27 cellular contexts compared by ENCODE assay signal in the genomic region with DNA sequence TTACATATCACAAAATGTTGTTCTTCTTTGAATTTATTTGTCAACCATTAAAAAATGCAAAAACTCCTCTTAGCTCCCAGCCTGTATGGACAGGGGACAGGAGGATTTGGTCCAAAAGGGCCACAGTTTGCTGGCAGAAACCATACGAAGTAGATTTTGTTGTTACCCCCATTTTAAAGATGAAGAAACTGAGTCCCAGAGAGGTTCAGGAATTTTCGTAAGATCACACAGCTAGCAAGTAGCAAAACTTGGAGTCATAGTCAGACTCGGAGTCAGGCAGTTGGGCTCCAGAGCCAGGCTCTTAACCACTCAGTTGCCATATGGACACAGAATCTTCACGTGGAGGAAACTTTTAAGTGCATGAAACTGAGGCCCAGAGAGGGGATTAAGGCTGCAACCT.
"Had no signal": no experiment of that assay in that cellular context is flagged by ENCODE, and none has a peak within 500 bp of the region (broad histone marks: within the 10 kb centered on the region; RNA-seq: fewer than 3 reads in every experiment).

No MANE protein-coding gene starts in this region.

- H3K27ac ChIP-seq: stomach, suprapubic skin, testis, thoracic aorta, thyroid gland, tibial artery, tibial nerve, transverse colon, upper lobe of left lung, upper lobe of right lung, uterus, vagina had no signal

- ATAC-seq: stimulated activated effector memory CD8-positive, alpha-beta T cell treated with anti-CD3 and anti-CD28 coated beads, Interleukin-12 subunit alpha, Interleukin-12 subunit beta, amount 100 ng/mL, for 72 hours; stimulated activated memory B cell treated with anti-CD40 and anti-IgM and Interleukin-4, amounts not matched to agents 10 μg/mL and 1 μg/mL and 100 μg/mL, for 72 hours; stimulated activated naive B cell treated with anti-CD40 and anti-IgM and Interleukin-4, amounts not matched to agents 10 μg/mL and 1 μg/mL and 100 μg/mL, for 72 hours; stimulated activated naive CD8-positive, alpha-beta T cell treated with anti-CD3 and anti-CD28 coated beads, Interleukin-15, amount 100 ng/mL, for 72 hours; stimulated activated naive CD8-positive, alpha-beta T cell treated with anti-CD3 and anti-CD28 coated beads, Interleukin-15, Interleukin-2, amounts not matched to agents 100 U/mL and 50 U/mL, for 24 hours; upper lobe of right lung had no signal

- H3K36me3 ChIP-seq: stomach, suprapubic skin, thoracic aorta, thyroid gland, tibial artery, tibial nerve, transverse colon, upper lobe of left lung, upper lobe of right lung, uterus, vagina had no signal

- FAIRE-seq: urothelium cell line had no signal

- H3K9me3 ChIP-seq: suprapubic skin, testis, thoracic aorta, thyroid gland, tibial artery, tibial nerve, transverse colon, upper lobe of left lung, upper lobe of right lung, uterus, vagina had no signal

- H3K27me3 ChIP-seq: testis, thyroid gland, vagina had no signal

- H3K4me3 ChIP-seq: stomach, suprapubic skin, testis, thoracic aorta, thyroid gland, tibial artery, tibial nerve, transverse colon, upper lobe of left lung, upper lobe of right lung, uterus, vagina had no signal

- DNase-seq: stimulated activated CD4-positive, alpha-beta T cell treated with anti-CD3 and anti-CD28 coated beads, Interleukin-2, amount 100 ng/mL, for 48 hours; stimulated activated CD4-positive, alpha-beta T cell treated with anti-CD3 and anti-CD28 coated beads, Interleukin-4, amount 100 ng/mL, for 1 hour; stimulated activated CD4-positive, alpha-beta T cell treated with anti-CD3 and anti-CD28 coated beads, Interleukin-4, amount 100 ng/mL, for 24 hours; stimulated activated CD4-positive, alpha-beta T cell treated with anti-CD3 and anti-CD28 coated beads, Interleukin-4, amount 100 ng/mL, for 4 hours; stimulated activated CD8-positive, alpha-beta memory T cell treated with anti-CD3 and anti-CD28 coated beads, Interleukin-4, amount 100 ng/mL, for 48 hours; stimulated activated naive B cell treated with anti-CD40 and anti-IgM and Interleukin-4, amounts not matched to agents 10 μg/mL and 1 μg/mL and 100 μg/mL, for 72 hours; stimulated activated naive CD4-positive, alpha-beta T cell; stimulated activated naive CD4-positive, alpha-beta T cell treated with Interleukin-2 at 50 U/mL for 16 hours; stimulated activated naive CD8-positive, alpha-beta T cell treated with anti-CD3 and anti-CD28 coated beads, Interleukin-15, amount 100 ng/mL, for 72 hours; stimulated activated naive CD8-positive, alpha-beta T cell treated with anti-CD3 and anti-CD28 coated beads, Interleukin-15, Interleukin-2, amounts not matched to agents 100 U/mL and 50 U/mL, for 24 hours; stomach; substantia nigra; testis; transverse colon; trophoblast cell; upper lobe of left lung; upper lobe of right lung; uterus had no signal

- H3K4me1 ChIP-seq: stomach, suprapubic skin, tibial artery, tibial nerve, transverse colon, upper lobe of left lung, upper lobe of right lung, uterus, vagina had no signal
